In genomic region chr1:109906160-109906838, GRCh38 we compare ENCODE assay signal across 9 cellular contexts. TPM values are rescaled to one million over a fixed set of nuclear protein-coding genes. Genes with fewer than 3 reads are reported as not detected.
DNase-seq lines count a peak whose midpoint lies in the region; ATAC-seq and TF ChIP-seq lines count a peak whose summit lies in the region.
"Had no signal": no experiment of that assay in that cellular context is flagged by ENCODE, and none has a peak within 500 bp of the region (broad histone marks: within the 10 kb centered on the region; RNA-seq: fewer than 3 reads in every experiment).

No MANE protein-coding gene starts in this region.

- intact Hi-C loops in colonic mucosa (cut with DNase I) (no loop called here), esophagus squamous epithelium (cut with DNase I) (no loop called here)

- peak; percentile 80 for DNase-seq in activated CD8-positive, alpha-beta memory T cell treated with anti-CD3 and anti-CD28 coated beads for 24 hours
- DNase-seq in activated CD8-positive, alpha-beta memory T cell treated with anti-CD3 and anti-CD28 coated beads, Interleukin-2, amount 50 U/mL, for 48 hours: no peak
- DNase-seq in activated CD4-positive, alpha-beta T cell treated with anti-CD3 and anti-CD28 coated beads, Interleukin-2, amount 50 U/mL, for 48 hours: peak; percentile 49 to 65
- peak; percentile 39 for DNase-seq in pons (ENCODE audit: low spot score)
- DNase-seq in NCI-H748 treated with DMSO at 0.1 percent for 48 hours (lab: John Stamatoyannopoulos, UW): no peak
- DNase-seq in colonic mucosa: no peak
- DNase-seq in esophagus squamous epithelium (lab: John Stamatoyannopoulos, UW): no peak

- H3K27ac ChIP-seq in colonic mucosa (no peak overlapping the region), esophagus squamous epithelium (peak overlapping the region in 2 of 4 donors; percentile 16 to 21)

- WGBS in esophagus squamous epithelium, 2 donors: 67 to 69% methylated on average over 3 to 7 of the region's 7 CpGs

- TF ChIP-seq CTCF in colonic mucosa (IDR thresholded peaks at IDR 0.05): no peak
- no peak for TF ChIP-seq CTCF in esophagus squamous epithelium (IDR thresholded peaks at IDR 0.05)

- H3K4me1 ChIP-seq in colonic mucosa (no peaks in the 10 kb centered on the region), esophagus squamous epithelium (peaks cover 8 to 37% (median 9%) of the 10 kb centered on the region in 3 donors)

- peak in 1 of 4 donors; percentile 15 for TF ChIP-seq POLR2A in esophagus squamous epithelium (IDR thresholded peaks at IDR 0.05)

- H3K27me3 ChIP-seq in colonic mucosa (no peaks in the 10 kb centered on the region), esophagus squamous epithelium (no peaks in the 10 kb centered on the region)

- peak; percentile 92 for ATAC-seq in HG03460 (IDR thresholded peaks at IDR 0.05; ENCODE audit: unreplicated experiment)

- no peak overlapping the region for H3K4me3 ChIP-seq in colonic mucosa
- no peak overlapping the region for H3K4me3 ChIP-seq in esophagus squamous epithelium
- H3K4me3 ChIP-seq: lung had no signal

- H3K9ac ChIP-seq in colonic mucosa (ENCODE audit: low read depth in 2 of 2, low read length in 2 of 2): no peak overlapping the region

- H3K9me3 ChIP-seq in colonic mucosa: no peaks in the 10 kb centered on the region
- H3K9me3 ChIP-seq in esophagus squamous epithelium: no peaks in the 10 kb centered on the region

- H3K36me3 ChIP-seq in colonic mucosa (no peaks in the 10 kb centered on the region), esophagus squamous epithelium (no peaks in the 10 kb centered on the region)

RNA-seq across cellular contexts. Expression of gene CSF1, which starts 4.3 kb away (rescaled TPM):
- total RNA-seq in colonic mucosa (10 to 100 TPM; 14.1 to 18.1 TPM), esophagus squamous epithelium (10 to 100 TPM in 3 of 4 donors, 1 to 10 TPM in 1; 7.6 to 34.8 (median 15.9) TPM)

Comparison
In these comparisons a context has a peak if more than half of its experiments do, and no peak if none do; other contexts are left out.
1. DNase-seq: peak in activated CD8-positive, alpha-beta memory T cell treated with anti-CD3 and anti-CD28 coated beads for 24 hours (single experiment), activated CD4-positive, alpha-beta T cell treated with anti-CD3 and anti-CD28 coated beads, Interleukin-2, amount 50 U/mL, for 48 hours (2 of 2) and pons (single experiment); none in activated CD8-positive, alpha-beta memory T cell treated with anti-CD3 and anti-CD28 coated beads, Interleukin-2, amount 50 U/mL, for 48 hours (single experiment), NCI-H748 treated with DMSO at 0.1 percent for 48 hours (single experiment), colonic mucosa (single experiment) and esophagus squamous epithelium (single experiment).